Comparison of ENCODE assay signal across 18 cellular contexts in the genomic region with DNA sequence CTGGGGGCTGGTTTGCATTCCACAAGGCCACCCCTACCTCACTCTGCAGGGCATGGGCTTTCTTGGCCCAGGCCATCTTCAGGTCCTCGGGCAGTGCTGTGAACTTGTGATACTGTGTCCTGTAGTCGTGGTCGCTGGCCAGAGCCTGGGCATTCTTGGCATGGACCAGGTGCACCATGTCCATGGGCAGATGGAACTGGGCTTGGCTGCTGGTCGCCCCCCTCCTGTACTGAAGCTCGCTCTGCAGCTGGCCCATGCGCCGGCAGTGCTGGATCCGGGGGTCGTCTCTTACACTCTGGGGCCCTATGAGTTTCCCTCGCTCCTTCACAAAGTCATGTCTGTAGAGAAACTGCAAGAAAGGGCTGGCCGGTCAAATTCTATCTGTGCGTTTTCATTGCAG. TPM values are rescaled to one million over a fixed set of nuclear protein-coding genes. Genes with fewer than 3 reads are reported as not detected.
DNase-seq lines count a peak whose midpoint lies in the region; ATAC-seq and TF ChIP-seq lines count a peak whose summit lies in the region.
"Had no signal": no experiment of that assay in that cellular context is flagged by ENCODE, and none has a peak within 500 bp of the region (broad histone marks: within the 10 kb centered on the region; RNA-seq: fewer than 3 reads in every experiment).

No MANE protein-coding gene starts in this region.

- H3K4me1 Mint-ChIP-seq in activated CD8-positive, alpha-beta memory T cell treated with anti-CD3 and anti-CD28 coated beads, Interleukin-2, amount 10 ng/mL, durations not matched to agents 7 days and 5 days, result no peaks in the 10 kb centered on the region
- H3K4me1 Mint-ChIP-seq: CD4-positive, alpha-beta memory T cell; IgD-negative memory B cell had no signal

- H3K27ac Mint-ChIP-seq in activated CD8-positive, alpha-beta memory T cell treated with anti-CD3 and anti-CD28 coated beads, Interleukin-2, amount 10 ng/mL, durations not matched to agents 7 days and 5 days, result no peak overlapping the region
- H3K27ac Mint-ChIP-seq: CD4-positive, alpha-beta memory T cell; IgD-negative memory B cell had no signal

- no peaks in the 10 kb centered on the region for H3K4me1 ChIP-seq in right cardiac atrium (ENCODE audit: control insufficient read depth, insufficient read depth, low read length)
- peaks cover 17 to 32% of the 10 kb centered on the region in 2 donors for H3K4me1 ChIP-seq in gastrocnemius medialis

- H3K9me3 ChIP-seq in right cardiac atrium (ENCODE audit: control insufficient read depth, low read length) (no peaks in the 10 kb centered on the region), gastrocnemius medialis (no peaks in the 10 kb centered on the region)

- in situ Hi-C loops in gastrocnemius medialis (cut with MboI; ENCODE audit: low sequenced_read_pairs in 4 of 4), result no loop called here

- H3K36me3 ChIP-seq in gastrocnemius medialis, result peaks cover 0 to 69% of the 10 kb centered on the region in 2 donors

- ATAC-seq in Right ventricle myocardium superior (ENCODE audit: poor library complexity) (peak; percentile 52), right cardiac atrium (peak in 1 of 2 donors; percentile 42), gastrocnemius medialis (no peak)
- ATAC-seq in activated CD8-positive, alpha-beta memory T cell treated with anti-CD3 and anti-CD28 coated beads, Interleukin-2, amount 10 ng/mL, durations not matched to agents 7 days and 5 days, result no peak
- ATAC-seq: GM12878, HCT116 had no signal

- peaks cover 20% of the 10 kb centered on the region for H3K27me3 Mint-ChIP-seq in activated CD8-positive, alpha-beta memory T cell treated with anti-CD3 and anti-CD28 coated beads, Interleukin-2, amount 10 ng/mL, durations not matched to agents 7 days and 5 days
- H3K27me3 Mint-ChIP-seq: IgD-negative memory B cell had no signal

- no peaks in the 10 kb centered on the region for H3K27me3 ChIP-seq in right cardiac atrium (ENCODE audit: control insufficient read depth, insufficient read depth)
- no peaks in the 10 kb centered on the region for H3K27me3 ChIP-seq in gastrocnemius medialis

- H3K27ac ChIP-seq in right cardiac atrium (ENCODE audit: low read length), result peak overlapping the region; percentile 6
- H3K27ac ChIP-seq in gastrocnemius medialis, result peak overlapping the region; percentile 70 to 96 (median 88)
- H3K27ac ChIP-seq: C4-2B, GM23248 had no signal

- CTCF ChIA-PET in activated CD8-positive, alpha-beta memory T cell treated with anti-CD3 and anti-CD28 coated beads, Interleukin-2, amount 10 ng/mL, durations not matched to agents 7 days and 5 days (lab: Charles Lee), result no interaction called here

- 86% methylated on average over 12 of the region's 12 CpGs for WGBS in right cardiac atrium

- no peak overlapping the region for H3K4me3 Mint-ChIP-seq in activated CD8-positive, alpha-beta memory T cell treated with anti-CD3 and anti-CD28 coated beads, Interleukin-2, amount 10 ng/mL, durations not matched to agents 7 days and 5 days
- H3K4me3 Mint-ChIP-seq: CD4-positive, alpha-beta memory T cell; IgD-negative memory B cell had no signal

- no peak for TF ChIP-seq CTCF in gastrocnemius medialis (IDR thresholded peaks at IDR 0.05 in 4 of 5, conservative IDR thresholded peaks at IDR 0.05 in 1 of 5)

- H3K9me3 Mint-ChIP-seq in activated CD8-positive, alpha-beta memory T cell treated with anti-CD3 and anti-CD28 coated beads, Interleukin-2, amount 10 ng/mL, durations not matched to agents 7 days and 5 days (ENCODE audit: low read depth), result no peaks in the 10 kb centered on the region
- H3K9me3 Mint-ChIP-seq: IgD-negative memory B cell had no signal

- H3K36me3 Mint-ChIP-seq in activated CD8-positive, alpha-beta memory T cell treated with anti-CD3 and anti-CD28 coated beads, Interleukin-2, amount 10 ng/mL, durations not matched to agents 7 days and 5 days, result no peaks in the 10 kb centered on the region
- H3K36me3 Mint-ChIP-seq: CD4-positive, alpha-beta memory T cell; IgD-negative memory B cell had no signal

- H3K4me3 ChIP-seq in right cardiac atrium (ENCODE audit: low read length), result no peak overlapping the region
- no peak overlapping the region for H3K4me3 ChIP-seq in gastrocnemius medialis
- H3K4me3 ChIP-seq: GM12878, GM23248 had no signal

- no peak for TF ChIP-seq POLR2A in gastrocnemius medialis (IDR thresholded peaks at IDR 0.05)

- peak; percentile 52 for DNase-seq in Right ventricle myocardium superior
- no peak for DNase-seq in cardiac septum (ENCODE audit: low spot score)
- DNase-seq in right cardiac atrium, result no peak
- peak; percentile 14 to 71 for DNase-seq in gastrocnemius medialis
- DNase-seq in activated CD8-positive, alpha-beta memory T cell treated with anti-CD3 and anti-CD28 coated beads, Interleukin-2, amount 10 ng/mL, durations not matched to agents 7 days and 5 days, result no peak
- DNase-seq in activated T-cell treated with anti-CD3 and anti-CD28 coated beads, Interleukin-2, amount 50 U/mL, for 48 hours, result no peak
- DNase-seq in activated effector memory CD4-positive, alpha-beta T cell treated with anti-CD3 and anti-CD28 coated beads, Interleukin-2, amount 50 U/mL, for 16 hours, result no peak
- DNase-seq: 8988T; AML-193; CD4-positive, alpha-beta memory T cell; DMS79; GM23248 had no signal

- intact Hi-C loops in Right ventricle myocardium superior (cut with DNase I), result no loop called here
- intact Hi-C loops in cardiac septum (cut with DNase I), result no loop called here
- intact Hi-C loops in right cardiac atrium (cut with DNase I), result no loop called here
- intact Hi-C loops in gastrocnemius medialis (cut with DNase I; ENCODE audit: low total_unique reads), result no loop called here

RNA-seq across cellular contexts. Expression of a gene that starts 51.7 kb away (rescaled TPM):
- total RNA-seq in Right ventricle myocardium superior, result 0.24 TPM
- not detected for total RNA-seq in cardiac septum
- total RNA-seq in right cardiac atrium, result under 1 TPM in 1 of 4 donors, not detected in 3; 0.09 TPM
- 0.07 TPM for polyA plus RNA-seq in right cardiac atrium
- under 1 TPM in 2 of 4 donors, not detected in 2; 0.26 to 0.60 TPM for total RNA-seq in gastrocnemius medialis
- not detected for total RNA-seq in activated CD8-positive, alpha-beta memory T cell treated with anti-CD3 and anti-CD28 coated beads, Interleukin-2, amount 10 ng/mL, durations not matched to agents 7 days and 5 days
- total RNA-seq: CD4-positive, alpha-beta memory T cell; G401; GM23248; HT-29 had no signal
- polyA plus RNA-seq: CD4-positive, alpha-beta memory T cell; GM12878; GM23248; IgD-negative memory B cell had no signal

RNA-seq across cellular contexts. Expression of a gene that starts 59.3 kb away (rescaled TPM):
- total RNA-seq in Right ventricle myocardium superior (754 TPM), cardiac septum (1,029 TPM), right cardiac atrium (100 to 1,000 TPM; 232 to 479 (median 284) TPM), gastrocnemius medialis (1,000 to 10,000 TPM in 3 of 4 donors, 100 to 1,000 TPM in 1; 811 to 2,339 (median 1,413) TPM)
- 117 TPM for polyA plus RNA-seq in right cardiac atrium
- total RNA-seq in activated CD8-positive, alpha-beta memory T cell treated with anti-CD3 and anti-CD28 coated beads, Interleukin-2, amount 10 ng/mL, durations not matched to agents 7 days and 5 days, result not detected
- total RNA-seq: CD4-positive, alpha-beta memory T cell; G401; GM12878; GM23248; HT-29 had no signal
- polyA plus RNA-seq: CD4-positive, alpha-beta memory T cell; GM12878; GM23248; IgD-negative memory B cell had no signal

Comparison
In these comparisons a context has a peak if more than half of its experiments do, and no peak if none do; other contexts are left out.
1. DNase-seq: peak in Right ventricle myocardium superior (single experiment) and gastrocnemius medialis (2 of 2); none in cardiac septum (single experiment), right cardiac atrium (0 of 3), activated CD8-positive, alpha-beta memory T cell treated with anti-CD3 and anti-CD28 coated beads, Interleukin-2, amount 10 ng/mL, durations not matched to agents 7 days and 5 days (single experiment), activated T-cell treated with anti-CD3 and anti-CD28 coated beads, Interleukin-2, amount 50 U/mL, for 48 hours (0 of 2) and activated effector memory CD4-positive, alpha-beta T cell treated with anti-CD3 and anti-CD28 coated beads, Interleukin-2, amount 50 U/mL, for 16 hours (single experiment).
2. RNA of a gene that starts 59.3 kb away (total RNA-seq): 811 to 2,339 TPM in gastrocnemius medialis, 1,029 TPM in cardiac septum (single experiment), 754 TPM in Right ventricle myocardium superior (single experiment) and 232 to 479 TPM in right cardiac atrium; not detected in activated CD8-positive, alpha-beta memory T cell treated with anti-CD3 and anti-CD28 coated beads, Interleukin-2, amount 10 ng/mL, durations not matched to agents 7 days and 5 days; every median in the first group is over 100 times any median in the second.